ENCODE assay signal across 1 cellular context in genomic region chr11:20351151-20351550, GRCh38.
TF ChIP-seq lines count a peak whose summit lies in the region.

No MANE protein-coding gene starts in this region.

TF ChIP-seq in K562, 482 proteins besides CTCF, POLR2A, EP300 and RAD21:
- peak; percentile 38; the same call in 1 of the 2 replicates for TF ChIP-seq MAFG (tag; conservative IDR thresholded peaks at IDR 0.05)
- no peak for TF ChIP-seq SMC3 (conservative IDR thresholded peaks at IDR 0.05; ENCODE audit: insufficient read depth, low read depth, low read length)
- TF ChIP-seq ZNF316 (IDR thresholded peaks at IDR 0.05), result peak; percentile 32; the same call in 1 of the 2 replicates
